In the genomic region with DNA sequence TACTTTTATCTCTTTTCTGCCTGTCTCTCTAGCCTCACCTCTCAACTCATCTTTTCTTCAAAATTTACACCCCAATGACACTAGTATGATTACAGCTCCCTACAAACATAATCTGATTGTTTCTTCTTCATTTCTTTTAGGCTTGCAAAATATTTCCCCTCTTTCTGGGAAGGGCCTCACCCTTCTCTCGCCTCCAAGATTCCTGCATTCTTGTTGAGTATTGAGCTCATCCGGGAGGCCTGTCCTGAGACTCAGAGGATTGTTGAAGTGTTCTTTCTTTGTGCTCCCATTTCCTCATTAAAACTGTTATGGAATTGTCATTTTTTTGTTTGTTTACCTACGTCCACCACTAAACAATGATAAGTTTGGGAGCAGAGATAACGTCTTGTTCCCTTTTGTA, we compare ENCODE assay signal across 22 cellular contexts.
"Had no signal": no experiment of that assay in that cellular context is flagged by ENCODE, and none has a peak within 500 bp of the region (broad histone marks: within the 10 kb centered on the region; RNA-seq: fewer than 3 reads in every experiment).

No MANE protein-coding gene starts in this region.

- H3K4me2 ChIP-seq: KMS-11, SK-N-SH had no signal

- H3K27me3 ChIP-seq: breast epithelium, SJCRH30 had no signal

- H3K27ac Mint-ChIP-seq: activated CD8-positive, alpha-beta T cell treated with anti-CD3 and anti-CD28 coated beads for 36 hours; activated naive CD4-positive, alpha-beta T cell treated with anti-CD3 and anti-CD28 coated beads, Interleukin-2, amount 50 U/mL, for 24 hours had no signal

- H3K4me1 Mint-ChIP-seq: activated naive CD4-positive, alpha-beta T cell treated with anti-CD3 and anti-CD28 coated beads, Interleukin-2, amount 50 U/mL, for 24 hours had no signal

- H3K4me3 ChIP-seq: breast epithelium, SJCRH30 had no signal

- H3K27ac ChIP-seq: breast epithelium, KMS-11, SJCRH30, VCaP had no signal

- H3K36me3 ChIP-seq: breast epithelium, SJCRH30 had no signal

- DNase-seq: activated CD4-positive, alpha-beta T cell treated with anti-CD3 and anti-CD28 coated beads for 4 hours; activated CD8-positive, alpha-beta memory T cell treated with anti-CD3 and anti-CD28 coated beads, Interleukin-2, amount 50 U/mL, for 4 hours; activated CD8-positive, alpha-beta T cell treated with anti-CD3 and anti-CD28 coated beads for 36 hours; aorta; caudate nucleus; NCI-H1092; NCI-H1417; NCI-H1694; NCI-H2029 treated with DMSO at 0.1 percent for 48 hours; NCI-H524 treated with DMSO at 0.1 percent for 48 hours; NCI-H774; OCI-M1; Right ventricle myocardium superior; RPMI8226; SJCRH30; SK-N-SH; T-helper 1 cell had no signal

- H3K36me3 Mint-ChIP-seq: activated naive CD4-positive, alpha-beta T cell treated with anti-CD3 and anti-CD28 coated beads, Interleukin-2, amount 50 U/mL, for 24 hours had no signal

- H3K9me3 ChIP-seq: breast epithelium, SJCRH30, SK-N-SH had no signal

- H3K4me1 ChIP-seq: breast epithelium, SJCRH30 had no signal

- H3K4me3 Mint-ChIP-seq: activated CD8-positive, alpha-beta T cell treated with anti-CD3 and anti-CD28 coated beads for 36 hours; activated naive CD4-positive, alpha-beta T cell treated with anti-CD3 and anti-CD28 coated beads, Interleukin-2, amount 50 U/mL, for 24 hours had no signal

- H3K9ac ChIP-seq: KMS-11, SK-N-SH had no signal

- H3K27me3 Mint-ChIP-seq: activated CD8-positive, alpha-beta T cell treated with anti-CD3 and anti-CD28 coated beads for 36 hours had no signal

- H3K9me3 Mint-ChIP-seq: activated CD8-positive, alpha-beta T cell treated with anti-CD3 and anti-CD28 coated beads for 36 hours; activated naive CD4-positive, alpha-beta T cell treated with anti-CD3 and anti-CD28 coated beads, Interleukin-2, amount 50 U/mL, for 24 hours had no signal

- ATAC-seq: activated CD8-positive, alpha-beta T cell treated with anti-CD3 and anti-CD28 coated beads for 36 hours; Panc1 had no signal
